ENCODE assay signal across 8 cellular contexts in the genomic region with DNA sequence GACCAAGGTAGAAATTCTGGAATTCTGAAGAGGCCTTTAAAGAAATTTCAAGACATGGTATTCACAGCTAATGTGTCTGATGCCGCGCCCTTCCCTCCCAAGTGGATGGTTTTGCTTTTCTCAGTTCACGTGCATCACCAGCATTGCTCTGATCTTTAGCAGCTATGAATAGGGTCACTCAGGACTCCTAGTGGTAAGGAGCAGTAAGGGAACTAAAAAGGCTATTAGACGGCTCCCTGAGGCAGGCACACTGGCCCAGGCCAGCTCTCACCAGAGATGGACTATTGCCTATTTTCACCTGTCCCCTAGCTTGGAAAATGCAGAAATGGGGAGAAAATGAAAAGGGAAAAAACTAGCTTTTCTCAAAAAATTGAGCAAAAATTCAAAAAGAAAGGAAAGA.
DNase-seq lines count a peak whose midpoint lies in the region; ATAC-seq, FAIRE-seq and TF ChIP-seq lines count a peak whose summit lies in the region.

No MANE protein-coding gene starts in this region.

- no peak overlapping the region for H3K4me3 ChIP-seq in astrocyte of the spinal cord (ENCODE audit: low read depth, low read length)

- peak; percentile 64 for ATAC-seq in HG03521 (IDR thresholded peaks at IDR 0.05; ENCODE audit: unreplicated experiment)

- TF ChIP-seq CTCF in astrocyte of the spinal cord (IDR thresholded peaks at IDR 0.05; ENCODE audit: low read depth, low read length) (peak; percentile 18), progenitor cell of endocrine pancreas (IDR thresholded peaks at IDR 0.05; ENCODE audit: unreplicated experiment) (peak; percentile 59)

- in situ Hi-C loops in Caki2 (cut with HindIII; ENCODE audit: low pct_unique_long_range_greater_than_20kb, low sequenced_read_pairs) = no loop called here
- in situ Hi-C loops in astrocyte of the spinal cord (cut with HindIII; ENCODE audit: low sequenced_read_pairs) = no loop called here

- peak; percentile 13 for DNase-seq in Caki2 (ENCODE audit: low read depth)
- DNase-seq in GM19238 (ENCODE audit: insufficient read length, low spot score) = peak; percentile 4
- DNase-seq in astrocyte of the spinal cord (ENCODE audit: low read depth, low spot score) = no peak
- DNase-seq in progenitor cell of endocrine pancreas (ENCODE audit: low spot score, unreplicated experiment) = no peak
- DNase-seq in NCI-H1105 treated with DMSO at 0.1 percent for 48 hours (lab: John Stamatoyannopoulos, UW) = no peak
- no peak for DNase-seq in GM12891 (ENCODE audit: insufficient read length, low spot score)
- no peak for DNase-seq in NOMO-1 (lab: John Stamatoyannopoulos, UW; ENCODE audit: unreplicated experiment in 2 of 2)

- H3K4me3 Mint-ChIP-seq in progenitor cell of endocrine pancreas (ENCODE audit: low read depth) = no peak overlapping the region

- no peaks in the 10 kb centered on the region for H3K36me3 Mint-ChIP-seq in progenitor cell of endocrine pancreas (ENCODE audit: insufficient read depth)

- no peaks in the 10 kb centered on the region for H3K9me3 Mint-ChIP-seq in progenitor cell of endocrine pancreas (ENCODE audit: low read depth)

- FAIRE-seq in GM12891 (lab: Jason Lieb, UNC) = no peak

- no peak for TF ChIP-seq POLR2A in GM12891 (IDR thresholded peaks at IDR 0.05; ENCODE audit: low read depth, low read length)

- H3K4me1 Mint-ChIP-seq in progenitor cell of endocrine pancreas (ENCODE audit: low read depth) = no peaks in the 10 kb centered on the region

- H3K27ac Mint-ChIP-seq in progenitor cell of endocrine pancreas = peak overlapping the region; percentile 73

- peaks cover 9% of the 10 kb centered on the region for H3K27me3 Mint-ChIP-seq in progenitor cell of endocrine pancreas

TF ChIP-seq in GM12891, 5 proteins besides CTCF, POLR2A, EP300 and RAD21:
- TF ChIP-seq TAF1 (IDR thresholded peaks at IDR 0.05; ENCODE audit: low read depth, low read length) (no peak), POU2F2 (IDR thresholded peaks at IDR 0.05; ENCODE audit: low read depth, low read length) (no peak), SPI1 (IDR thresholded peaks at IDR 0.05; ENCODE audit: low read depth, low read length) (no peak), POLR2AphosphoS5 (IDR thresholded peaks at IDR 0.05; ENCODE audit: low read depth, low read length) (no peak), PAX5 (IDR thresholded peaks at IDR 0.05; ENCODE audit: insufficient read depth, low read length, severe bottlenecking) (no peak)

Comparison
In these comparisons a context has a peak if more than half of its experiments do, and no peak if none do; other contexts are left out.
1. DNase-seq: peak in Caki2 (single experiment) and GM19238 (single experiment); none in astrocyte of the spinal cord (single experiment), progenitor cell of endocrine pancreas (single experiment), NCI-H1105 treated with DMSO at 0.1 percent for 48 hours (single experiment), GM12891 (single experiment) and NOMO-1 (0 of 2).